ENCODE assay signal across 26 cellular contexts in genomic region chr1:120133228-120133927, GRCh38. TPM values are rescaled to one million over a fixed set of nuclear protein-coding genes. Genes with fewer than 3 reads are reported as not detected.
A peak's percentile ranks its signal among the peaks of the same experiment; 100 is the strongest.
DNase-seq lines count a peak whose midpoint lies in the region; ATAC-seq and TF ChIP-seq lines count a peak whose summit lies in the region.
"Had no signal": no experiment of that assay in that cellular context is flagged by ENCODE, and none has a peak within 500 bp of the region (broad histone marks: within the 10 kb centered on the region; RNA-seq: fewer than 3 reads in every experiment).

No MANE protein-coding gene starts in this region.

- H3K9ac ChIP-seq in liver (ENCODE audit: low read depth in 1 of 2, low read length in 2 of 2), result no peak overlapping the region

- H3K4me3 ChIP-seq in liver (ENCODE audit: low read depth in 1 of 3, low read length in 3 of 3) (no peak overlapping the region), right lobe of liver (no peak overlapping the region)
- H3K4me3 ChIP-seq: body of pancreas, dorsolateral prefrontal cortex, left lung, SJCRH30, spleen, thoracic aorta had no signal

- no peaks in the 10 kb centered on the region for H3K36me3 ChIP-seq in liver (ENCODE audit: control insufficient read depth in 4 of 4, insufficient read depth in 3 of 4, low read depth in 1 of 4, low read length in 3 of 4)
- no peaks in the 10 kb centered on the region for H3K36me3 ChIP-seq in right lobe of liver
- H3K36me3 ChIP-seq: left lung, SJCRH30, spleen, thoracic aorta had no signal

- no peaks in the 10 kb centered on the region for H3K36me3 Mint-ChIP-seq in activated T-helper 1 cell treated with anti-CD3 and anti-CD28 coated beads, Interleukin-12 subunit alpha, Interleukin-12 subunit beta, Interleukin-2, Interleukin-4 antibody, amounts not matched to agents 30 ng/mL and 10 ng/mL and 1 ng/mL, durations not matched to agents 14 hours and 24 hours and 36 hours (ENCODE audit: low read depth)
- H3K36me3 Mint-ChIP-seq: T-cell had no signal

- H3K27me3 ChIP-seq in liver (ENCODE audit: control insufficient read depth in 4 of 4, insufficient read depth in 4 of 4, low read length in 3 of 4), result no peaks in the 10 kb centered on the region
- H3K27me3 ChIP-seq in right lobe of liver, result no peaks in the 10 kb centered on the region
- H3K27me3 ChIP-seq: body of pancreas, dorsolateral prefrontal cortex, left lung, SJCRH30, spleen had no signal

- H3K4me1 Mint-ChIP-seq in activated T-helper 1 cell treated with anti-CD3 and anti-CD28 coated beads, Interleukin-12 subunit alpha, Interleukin-12 subunit beta, Interleukin-2, Interleukin-4 antibody, amounts not matched to agents 30 ng/mL and 10 ng/mL and 1 ng/mL, durations not matched to agents 14 hours and 24 hours and 36 hours (ENCODE audit: low read depth), result peaks cover 16% of the 10 kb centered on the region

- ATAC-seq in right lobe of liver, result no peak
- no peak for ATAC-seq in HG03139 (IDR thresholded peaks at IDR 0.05; ENCODE audit: unreplicated experiment)
- ATAC-seq: body of pancreas; right cardiac atrium; stimulated activated naive CD8-positive, alpha-beta T cell treated with anti-CD3 and anti-CD28 coated beads, Interleukin-15, Interleukin-2, amounts not matched to agents 100 U/mL and 50 U/mL, for 24 hours; T-cell had no signal

- no peak for DNase-seq in right lobe of liver
- peak; percentile 14 for DNase-seq in RPMI7951 (ENCODE audit: low read depth)
- peak; percentile 1 for DNase-seq in iPS-NIHi7 (ENCODE audit: extremely low spot score)
- no peak for DNase-seq in activated T-helper 1 cell treated with anti-CD3 and anti-CD28 coated beads, Interleukin-12 subunit alpha, Interleukin-12 subunit beta, Interleukin-2, Interleukin-4 antibody, amounts not matched to agents 30 ng/mL and 10 ng/mL and 1 ng/mL, durations not matched to agents 14 hours and 24 hours and 36 hours (ENCODE audit: low spot score)
- no peak for DNase-seq in NCI-H2029 (lab: John Stamatoyannopoulos, UW)
- no peak for DNase-seq in A172 (ENCODE audit: low spot score)
- DNase-seq: activated CD4-positive, alpha-beta T cell treated with anti-CD3 and anti-CD28 coated beads, Interleukin-2, amount 50 U/mL, for 1 hour; activated CD4-positive, CD25-positive, alpha-beta regulatory T cell; activated naive CD4-positive, alpha-beta T cell; activated T-cell treated with anti-CD3 and anti-CD28 coated beads, Interleukin-2, amount 50 U/mL, for 24 hours; body of pancreas; dorsolateral prefrontal cortex; H7; left lung; NCI-H1436 treated with DMSO at 0.1 percent for 48 hours; NCI-H345; NCI-H748 treated with DMSO at 0.1 percent for 48 hours; right cardiac atrium; spleen; stimulated activated CD4-positive, alpha-beta T cell treated with anti-CD3 and anti-CD28 coated beads, Interleukin-2, amount 100 ng/mL, for 24 hours; stimulated activated naive CD8-positive, alpha-beta T cell treated with anti-CD3 and anti-CD28 coated beads, Interleukin-15, Interleukin-2, amounts not matched to agents 100 U/mL and 50 U/mL, for 24 hours; T-cell had no signal

- TF ChIP-seq CTCF in liver (IDR thresholded peaks at IDR 0.05; ENCODE audit: low read depth, low read length, missing input control), result no peak
- TF ChIP-seq CTCF in right lobe of liver (IDR thresholded peaks at IDR 0.05), result no peak

- H3K27ac ChIP-seq in liver (ENCODE audit: low read depth in 1 of 2, low read length in 2 of 2) (peak overlapping the region in 1 of 2 donors; percentile 6), right lobe of liver (no peak overlapping the region)
- H3K27ac ChIP-seq: body of pancreas, dorsolateral prefrontal cortex, SJCRH30, thoracic aorta had no signal

- TF ChIP-seq RAD21 in liver (IDR thresholded peaks at IDR 0.05), result no peak

- peaks cover 2% of the 10 kb centered on the region for H3K27me3 Mint-ChIP-seq in activated T-helper 1 cell treated with anti-CD3 and anti-CD28 coated beads, Interleukin-12 subunit alpha, Interleukin-12 subunit beta, Interleukin-2, Interleukin-4 antibody, amounts not matched to agents 30 ng/mL and 10 ng/mL and 1 ng/mL, durations not matched to agents 14 hours and 24 hours and 36 hours (ENCODE audit: insufficient read depth)
- H3K27me3 Mint-ChIP-seq: activated T-cell treated with anti-CD3 and anti-CD28 coated beads, Interleukin-2, amount 50 U/mL, for 24 hours; T-cell had no signal

- no peaks in the 10 kb centered on the region for H3K9me3 Mint-ChIP-seq in activated T-helper 1 cell treated with anti-CD3 and anti-CD28 coated beads, Interleukin-12 subunit alpha, Interleukin-12 subunit beta, Interleukin-2, Interleukin-4 antibody, amounts not matched to agents 30 ng/mL and 10 ng/mL and 1 ng/mL, durations not matched to agents 14 hours and 24 hours and 36 hours
- H3K9me3 Mint-ChIP-seq: activated T-cell treated with anti-CD3 and anti-CD28 coated beads, Interleukin-2, amount 50 U/mL, for 24 hours; T-cell had no signal

- 92% methylated on average over 2 of the region's 2 CpGs for WGBS in liver
- WGBS in right lobe of liver (ENCODE audit: insufficient coverage, low coverage, low lambda C conversion rate, missing lambda C conversion rate), result 85% methylated on average over 2 of the region's 2 CpGs

- H3K9me3 ChIP-seq in liver (ENCODE audit: control insufficient read depth in 4 of 4, low read length in 3 of 4) (no peaks in the 10 kb centered on the region), right lobe of liver (no peaks in the 10 kb centered on the region)
- H3K9me3 ChIP-seq: body of pancreas, left lung, SJCRH30, spleen, thoracic aorta had no signal

- no peak overlapping the region for H3K4me3 Mint-ChIP-seq in activated T-helper 1 cell treated with anti-CD3 and anti-CD28 coated beads, Interleukin-12 subunit alpha, Interleukin-12 subunit beta, Interleukin-2, Interleukin-4 antibody, amounts not matched to agents 30 ng/mL and 10 ng/mL and 1 ng/mL, durations not matched to agents 14 hours and 24 hours and 36 hours
- H3K4me3 Mint-ChIP-seq: activated T-cell treated with anti-CD3 and anti-CD28 coated beads, Interleukin-2, amount 50 U/mL, for 24 hours; T-cell had no signal

- H3K4me1 ChIP-seq in liver (ENCODE audit: control insufficient read depth in 4 of 4, insufficient read depth in 4 of 4, low read length in 3 of 4), result peaks cover 1 to 11% (median 6%) of the 10 kb centered on the region in 4 donors
- H3K4me1 ChIP-seq in right lobe of liver, result peaks cover 0 to 15% (median 0%) of the 10 kb centered on the region in 4 donors
- H3K4me1 ChIP-seq: body of pancreas, SJCRH30 had no signal

- no peak for TF ChIP-seq POLR2A in right lobe of liver (IDR thresholded peaks at IDR 0.05)

- no peak overlapping the region for H3K27ac Mint-ChIP-seq in activated T-helper 1 cell treated with anti-CD3 and anti-CD28 coated beads, Interleukin-12 subunit alpha, Interleukin-12 subunit beta, Interleukin-2, Interleukin-4 antibody, amounts not matched to agents 30 ng/mL and 10 ng/mL and 1 ng/mL, durations not matched to agents 14 hours and 24 hours and 36 hours
- H3K27ac Mint-ChIP-seq: activated T-cell treated with anti-CD3 and anti-CD28 coated beads, Interleukin-2, amount 50 U/mL, for 24 hours; T-cell had no signal

- intact Hi-C loops in right lobe of liver (cut with DNase I), result no loop called here
- intact Hi-C loops in activated T-helper 1 cell treated with anti-CD3 and anti-CD28 coated beads, Interleukin-12 subunit alpha, Interleukin-12 subunit beta, Interleukin-2, Interleukin-4 antibody, amounts not matched to agents 30 ng/mL and 10 ng/mL and 1 ng/mL, durations not matched to agents 14 hours and 24 hours and 36 hours (cut with micrococcal nuclease), result no loop called here

TF ChIP-seq in liver, 16 proteins besides CTCF, POLR2A, EP300 and RAD21:
- TF ChIP-seq GABPA (IDR thresholded peaks at IDR 0.05 in 1 of 2, conservative IDR thresholded peaks at IDR 0.05 in 1 of 2) (no peak), NR2F2 (IDR thresholded peaks at IDR 0.05) (no peak), FOXA1 (IDR thresholded peaks at IDR 0.05) (no peak), SP1 (IDR thresholded peaks at IDR 0.05) (no peak), TAF1 (conservative IDR thresholded peaks at IDR 0.05) (peak; percentile 23)
- TF ChIP-seq, protein P1, sequence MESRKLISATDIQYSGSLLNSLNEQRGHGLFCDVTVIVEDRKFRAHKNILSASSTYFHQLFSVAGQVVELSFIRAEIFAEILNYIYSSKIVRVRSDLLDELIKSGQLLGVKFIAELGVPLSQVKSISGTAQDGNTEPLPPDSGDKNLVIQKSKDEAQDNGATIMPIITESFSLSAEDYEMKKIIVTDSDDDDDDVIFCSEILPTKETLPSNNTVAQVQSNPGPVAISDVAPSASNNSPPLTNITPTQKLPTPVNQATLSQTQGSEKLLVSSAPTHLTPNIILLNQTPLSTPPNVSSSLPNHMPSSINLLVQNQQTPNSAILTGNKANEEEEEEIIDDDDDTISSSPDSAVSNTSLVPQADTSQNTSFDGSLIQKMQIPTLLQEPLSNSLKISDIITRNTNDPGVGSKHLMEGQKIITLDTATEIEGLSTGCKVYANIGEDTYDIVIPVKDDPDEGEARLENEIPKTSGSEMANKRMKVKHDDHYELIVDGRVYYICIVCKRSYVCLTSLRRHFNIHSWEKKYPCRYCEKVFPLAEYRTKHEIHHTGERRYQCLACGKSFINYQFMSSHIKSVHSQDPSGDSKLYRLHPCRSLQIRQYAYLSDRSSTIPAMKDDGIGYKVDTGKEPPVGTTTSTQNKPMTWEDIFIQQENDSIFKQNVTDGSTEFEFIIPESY (IDR thresholded peaks at IDR 0.05), result no peak
TF ChIP-seq in liver: peak in this region for 1.

RNA-seq across cellular contexts. Expression of gene SEC22B, which starts 42.9 kb away (rescaled TPM):
- total RNA-seq in liver, result 10 to 100 TPM; 11.5 to 33.0 TPM
- polyA plus RNA-seq in liver, result 10 to 100 TPM; 17.2 to 27.6 TPM
- 10 to 100 TPM; 17.3 to 26.8 (median 20.8) TPM for total RNA-seq in right lobe of liver
- total RNA-seq in RPMI7951 (2014; rRNA removed; shearing (Covaris generic)), result 38.4 and 39.0 TPM in 2 replicates
- total RNA-seq in activated T-helper 1 cell treated with anti-CD3 and anti-CD28 coated beads, Interleukin-12 subunit alpha, Interleukin-12 subunit beta, Interleukin-2, Interleukin-4 antibody, amounts not matched to agents 30 ng/mL and 10 ng/mL and 1 ng/mL, durations not matched to agents 14 hours and 24 hours and 36 hours, result 22.3 and 22.6 TPM in 2 replicates
- total RNA-seq in A172 (2014; rRNA removed; shearing (Covaris generic)), result 33.2 and 34.4 TPM in 2 replicates

Comparison
In these comparisons a context has a peak if more than half of its experiments do, and no peak if none do; other contexts are left out.
1. DNase-seq: peak in RPMI7951 (single experiment) and iPS-NIHi7 (single experiment); none in right lobe of liver (0 of 3), activated T-helper 1 cell treated with anti-CD3 and anti-CD28 coated beads, Interleukin-12 subunit alpha, Interleukin-12 subunit beta, Interleukin-2, Interleukin-4 antibody, amounts not matched to agents 30 ng/mL and 10 ng/mL and 1 ng/mL, durations not matched to agents 14 hours and 24 hours and 36 hours (single experiment), NCI-H2029 (single experiment) and A172 (single experiment).